Comparison of ENCODE assay signal across 1 cellular context in genomic region chr19:13078897-13079541, GRCh38.
TF ChIP-seq lines count a peak whose summit lies in the region.

No MANE protein-coding gene starts in this region.

TF ChIP-seq in A549, 52 proteins besides CTCF, POLR2A, EP300 and RAD21 (continued from another document):
- TF ChIP-seq, protein P1, sequence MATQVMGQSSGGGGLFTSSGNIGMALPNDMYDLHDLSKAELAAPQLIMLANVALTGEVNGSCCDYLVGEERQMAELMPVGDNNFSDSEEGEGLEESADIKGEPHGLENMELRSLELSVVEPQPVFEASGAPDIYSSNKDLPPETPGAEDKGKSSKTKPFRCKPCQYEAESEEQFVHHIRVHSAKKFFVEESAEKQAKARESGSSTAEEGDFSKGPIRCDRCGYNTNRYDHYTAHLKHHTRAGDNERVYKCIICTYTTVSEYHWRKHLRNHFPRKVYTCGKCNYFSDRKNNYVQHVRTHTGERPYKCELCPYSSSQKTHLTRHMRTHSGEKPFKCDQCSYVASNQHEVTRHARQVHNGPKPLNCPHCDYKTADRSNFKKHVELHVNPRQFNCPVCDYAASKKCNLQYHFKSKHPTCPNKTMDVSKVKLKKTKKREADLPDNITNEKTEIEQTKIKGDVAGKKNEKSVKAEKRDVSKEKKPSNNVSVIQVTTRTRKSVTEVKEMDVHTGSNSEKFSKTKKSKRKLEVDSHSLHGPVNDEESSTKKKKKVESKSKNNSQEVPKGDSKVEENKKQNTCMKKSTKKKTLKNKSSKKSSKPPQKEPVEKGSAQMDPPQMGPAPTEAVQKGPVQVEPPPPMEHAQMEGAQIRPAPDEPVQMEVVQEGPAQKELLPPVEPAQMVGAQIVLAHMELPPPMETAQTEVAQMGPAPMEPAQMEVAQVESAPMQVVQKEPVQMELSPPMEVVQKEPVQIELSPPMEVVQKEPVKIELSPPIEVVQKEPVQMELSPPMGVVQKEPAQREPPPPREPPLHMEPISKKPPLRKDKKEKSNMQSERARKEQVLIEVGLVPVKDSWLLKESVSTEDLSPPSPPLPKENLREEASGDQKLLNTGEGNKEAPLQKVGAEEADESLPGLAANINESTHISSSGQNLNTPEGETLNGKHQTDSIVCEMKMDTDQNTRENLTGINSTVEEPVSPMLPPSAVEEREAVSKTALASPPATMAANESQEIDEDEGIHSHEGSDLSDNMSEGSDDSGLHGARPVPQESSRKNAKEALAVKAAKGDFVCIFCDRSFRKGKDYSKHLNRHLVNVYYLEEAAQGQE (IDR thresholded peaks at IDR 0.05): no peak
